ENCODE assay signal across 1 cellular context in genomic region chr3:138862924-138863775, GRCh38.
TF ChIP-seq lines count a peak whose summit lies in the region.

No MANE protein-coding gene starts in this region.

TF ChIP-seq in HepG2, 621 proteins besides CTCF, POLR2A, EP300 and RAD21 (continued from another document and continues in another):
- TF ChIP-seq, protein P1, sequence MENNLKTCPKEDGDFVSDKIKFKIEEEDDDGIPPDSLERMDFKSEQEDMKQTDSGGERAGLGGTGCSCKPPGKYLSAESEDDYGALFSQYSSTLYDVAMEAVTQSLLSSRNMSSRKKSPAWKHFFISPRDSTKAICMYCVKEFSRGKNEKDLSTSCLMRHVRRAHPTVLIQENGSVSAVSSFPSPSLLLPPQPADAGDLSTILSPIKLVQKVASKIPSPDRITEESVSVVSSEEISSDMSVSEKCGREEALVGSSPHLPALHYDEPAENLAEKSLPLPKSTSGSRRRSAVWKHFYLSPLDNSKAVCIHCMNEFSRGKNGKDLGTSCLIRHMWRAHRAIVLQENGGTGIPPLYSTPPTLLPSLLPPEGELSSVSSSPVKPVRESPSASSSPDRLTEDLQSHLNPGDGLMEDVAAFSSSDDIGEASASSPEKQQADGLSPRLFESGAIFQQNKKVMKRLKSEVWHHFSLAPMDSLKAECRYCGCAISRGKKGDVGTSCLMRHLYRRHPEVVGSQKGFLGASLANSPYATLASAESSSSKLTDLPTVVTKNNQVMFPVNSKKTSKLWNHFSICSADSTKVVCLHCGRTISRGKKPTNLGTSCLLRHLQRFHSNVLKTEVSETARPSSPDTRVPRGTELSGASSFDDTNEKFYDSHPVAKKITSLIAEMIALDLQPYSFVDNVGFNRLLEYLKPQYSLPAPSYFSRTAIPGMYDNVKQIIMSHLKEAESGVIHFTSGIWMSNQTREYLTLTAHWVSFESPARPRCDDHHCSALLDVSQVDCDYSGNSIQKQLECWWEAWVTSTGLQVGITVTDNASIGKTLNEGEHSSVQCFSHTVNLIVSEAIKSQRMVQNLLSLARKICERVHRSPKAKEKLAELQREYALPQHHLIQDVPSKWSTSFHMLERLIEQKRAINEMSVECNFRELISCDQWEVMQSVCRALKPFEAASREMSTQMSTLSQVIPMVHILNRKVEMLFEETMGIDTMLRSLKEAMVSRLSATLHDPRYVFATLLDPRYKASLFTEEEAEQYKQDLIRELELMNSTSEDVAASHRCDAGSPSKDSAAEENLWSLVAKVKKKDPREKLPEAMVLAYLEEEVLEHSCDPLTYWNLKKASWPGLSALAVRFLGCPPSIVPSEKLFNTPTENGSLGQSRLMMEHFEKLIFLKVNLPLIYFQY (CRISPR knock-in tag; IDR thresholded peaks at IDR 0.05; ENCODE audit: borderline replicate concordance) = peak; percentile 88; the same call in 1 of the 2 replicates
- TF ChIP-seq RFX5 (IDR thresholded peaks at IDR 0.05; ENCODE audit: low read depth, low read length) (0 out of 2 replicates have a peak, but pooled peaks have one; percentile 40), ZMYM4 (CRISPR knock-in tag; IDR thresholded peaks at IDR 0.05) (peak; percentile 82), ZNF557 (CRISPR knock-in tag; IDR thresholded peaks at IDR 0.05) (0 out of 2 replicates have a peak, but pooled peaks have one; percentile 61), REL (CRISPR knock-in tag; conservative IDR thresholded peaks at IDR 0.05) (no peak), ZNF891 (CRISPR knock-in tag; IDR thresholded peaks at IDR 0.05) (no peak), ARNT (IDR thresholded peaks at IDR 0.05) (no peak), TRIM22 (IDR thresholded peaks at IDR 0.05) (no peak), RBAK (CRISPR knock-in tag; IDR thresholded peaks at IDR 0.05) (no peak), NAIF1 (CRISPR knock-in tag; IDR thresholded peaks at IDR 0.05; ENCODE audit: borderline replicate concordance) (no peak), RXRA (CRISPR knock-in tag; IDR thresholded peaks at IDR 0.05) (peak; percentile 82), MBD4 (IDR thresholded peaks at IDR 0.05; ENCODE audit: borderline replicate concordance, low read length) (no peak), RELA (CRISPR knock-in tag; IDR thresholded peaks at IDR 0.05) (no peak), JUN (CRISPR knock-in tag; IDR thresholded peaks at IDR 0.05) (peak; percentile 90), YY1 (IDR thresholded peaks at IDR 0.05; ENCODE audit: insufficient read depth, insufficient replicate concordance, low read depth, low read length) (no peak), NR3C1 (CRISPR knock-in tag; IDR thresholded peaks at IDR 0.05) (no peak), RARG (CRISPR knock-in tag; IDR thresholded peaks at IDR 0.05; ENCODE audit: low read depth) (no peak), THRA (CRISPR knock-in tag; IDR thresholded peaks at IDR 0.05; ENCODE audit: borderline replicate concordance) (peak; percentile 42; the same call in 1 of the 2 replicates), SAFB2 (CRISPR knock-in tag; IDR thresholded peaks at IDR 0.05; ENCODE audit: borderline replicate concordance, low read depth) (0 out of 2 replicates have a peak, but pooled peaks have one; percentile 67), TCF7 (IDR thresholded peaks at IDR 0.05; ENCODE audit: low read depth) (peak; percentile 53), KMT2A (CRISPR knock-in tag; IDR thresholded peaks at IDR 0.05) (peak; percentile 73), PLRG1 (conservative IDR thresholded peaks at IDR 0.05) (no peak), ZNF615 (CRISPR knock-in tag; IDR thresholded peaks at IDR 0.05; ENCODE audit: borderline replicate concordance) (no peak), EHMT2 (IDR thresholded peaks at IDR 0.05; ENCODE audit: borderline replicate concordance, low read depth, low read length) (no peak; the same call in 1 of the 2 replicates), ZSCAN22 (CRISPR knock-in tag; IDR thresholded peaks at IDR 0.05) (no peak), ZNF230 (CRISPR knock-in tag; IDR thresholded peaks at IDR 0.05) (peak; percentile 63; the same call in 1 of the 2 replicates), SCMH1 (CRISPR knock-in tag; IDR thresholded peaks at IDR 0.05; ENCODE audit: borderline replicate concordance) (no peak), HNF4G (IDR thresholded peaks at IDR 0.05; ENCODE audit: borderline replicate concordance, low read depth, low read length) (peak; percentile 99), HNF4G (CRISPR knock-in tag; IDR thresholded peaks at IDR 0.05; ENCODE audit: borderline replicate concordance, low read depth) (peak; percentile 99), REXO4 (CRISPR knock-in tag; IDR thresholded peaks at IDR 0.05; ENCODE audit: borderline replicate concordance) (no peak), JARID2 (CRISPR knock-in tag; IDR thresholded peaks at IDR 0.05; ENCODE audit: insufficient replicate concordance) (no peak), ZSCAN20 (CRISPR knock-in tag; IDR thresholded peaks at IDR 0.05; ENCODE audit: borderline replicate concordance) (no peak), BORCS8-MEF2B (CRISPR knock-in tag; IDR thresholded peaks at IDR 0.05) (no peak; the same call in none of the 2 replicates), ZNF674 (CRISPR knock-in tag; IDR thresholded peaks at IDR 0.05; ENCODE audit: low read depth) (no peak), KLF12 (CRISPR knock-in tag; IDR thresholded peaks at IDR 0.05; ENCODE audit: borderline replicate concordance) (no peak; the same call in 1 of the 2 replicates)
- TF ChIP-seq, protein P2, sequence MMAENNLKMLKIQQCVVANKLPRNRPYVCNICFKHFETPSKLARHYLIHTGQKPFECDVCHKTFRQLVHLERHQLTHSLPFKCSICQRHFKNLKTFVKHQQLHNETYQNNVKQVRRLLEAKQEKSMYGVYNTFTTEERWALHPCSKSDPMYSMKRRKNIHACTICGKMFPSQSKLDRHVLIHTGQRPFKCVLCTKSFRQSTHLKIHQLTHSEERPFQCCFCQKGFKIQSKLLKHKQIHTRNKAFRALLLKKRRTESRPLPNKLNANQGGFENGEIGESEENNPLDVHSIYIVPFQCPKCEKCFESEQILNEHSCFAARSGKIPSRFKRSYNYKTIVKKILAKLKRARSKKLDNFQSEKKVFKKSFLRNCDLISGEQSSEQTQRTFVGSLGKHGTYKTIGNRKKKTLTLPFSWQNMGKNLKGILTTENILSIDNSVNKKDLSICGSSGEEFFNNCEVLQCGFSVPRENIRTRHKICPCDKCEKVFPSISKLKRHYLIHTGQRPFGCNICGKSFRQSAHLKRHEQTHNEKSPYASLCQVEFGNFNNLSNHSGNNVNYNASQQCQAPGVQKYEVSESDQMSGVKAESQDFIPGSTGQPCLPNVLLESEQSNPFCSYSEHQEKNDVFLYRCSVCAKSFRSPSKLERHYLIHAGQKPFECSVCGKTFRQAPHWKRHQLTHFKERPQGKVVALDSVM (CRISPR knock-in tag; IDR thresholded peaks at IDR 0.05) = no peak
- TF ChIP-seq, protein P3, sequence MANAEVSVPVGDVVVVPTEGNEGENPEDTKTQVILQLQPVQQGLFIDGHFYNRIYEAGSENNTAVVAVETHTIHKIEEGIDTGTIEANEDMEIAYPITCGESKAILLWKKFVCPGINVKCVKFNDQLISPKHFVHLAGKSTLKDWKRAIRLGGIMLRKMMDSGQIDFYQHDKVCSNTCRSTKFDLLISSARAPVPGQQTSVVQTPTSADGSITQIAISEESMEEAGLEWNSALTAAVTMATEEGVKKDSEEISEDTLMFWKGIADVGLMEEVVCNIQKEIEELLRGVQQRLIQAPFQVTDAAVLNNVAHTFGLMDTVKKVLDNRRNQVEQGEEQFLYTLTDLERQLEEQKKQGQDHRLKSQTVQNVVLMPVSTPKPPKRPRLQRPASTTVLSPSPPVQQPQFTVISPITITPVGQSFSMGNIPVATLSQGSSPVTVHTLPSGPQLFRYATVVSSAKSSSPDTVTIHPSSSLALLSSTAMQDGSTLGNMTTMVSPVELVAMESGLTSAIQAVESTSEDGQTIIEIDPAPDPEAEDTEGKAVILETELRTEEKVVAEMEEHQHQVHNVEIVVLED (CRISPR knock-in tag; IDR thresholded peaks at IDR 0.05; ENCODE audit: borderline replicate concordance) = no peak; the same call in 1 of the 2 replicates
- TF ChIP-seq, protein P4, sequence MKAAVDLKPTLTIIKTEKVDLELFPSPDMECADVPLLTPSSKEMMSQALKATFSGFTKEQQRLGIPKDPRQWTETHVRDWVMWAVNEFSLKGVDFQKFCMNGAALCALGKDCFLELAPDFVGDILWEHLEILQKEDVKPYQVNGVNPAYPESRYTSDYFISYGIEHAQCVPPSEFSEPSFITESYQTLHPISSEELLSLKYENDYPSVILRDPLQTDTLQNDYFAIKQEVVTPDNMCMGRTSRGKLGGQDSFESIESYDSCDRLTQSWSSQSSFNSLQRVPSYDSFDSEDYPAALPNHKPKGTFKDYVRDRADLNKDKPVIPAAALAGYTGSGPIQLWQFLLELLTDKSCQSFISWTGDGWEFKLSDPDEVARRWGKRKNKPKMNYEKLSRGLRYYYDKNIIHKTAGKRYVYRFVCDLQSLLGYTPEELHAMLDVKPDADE (CRISPR knock-in tag; IDR thresholded peaks at IDR 0.05) = no peak
- TF ChIP-seq, protein P5, sequence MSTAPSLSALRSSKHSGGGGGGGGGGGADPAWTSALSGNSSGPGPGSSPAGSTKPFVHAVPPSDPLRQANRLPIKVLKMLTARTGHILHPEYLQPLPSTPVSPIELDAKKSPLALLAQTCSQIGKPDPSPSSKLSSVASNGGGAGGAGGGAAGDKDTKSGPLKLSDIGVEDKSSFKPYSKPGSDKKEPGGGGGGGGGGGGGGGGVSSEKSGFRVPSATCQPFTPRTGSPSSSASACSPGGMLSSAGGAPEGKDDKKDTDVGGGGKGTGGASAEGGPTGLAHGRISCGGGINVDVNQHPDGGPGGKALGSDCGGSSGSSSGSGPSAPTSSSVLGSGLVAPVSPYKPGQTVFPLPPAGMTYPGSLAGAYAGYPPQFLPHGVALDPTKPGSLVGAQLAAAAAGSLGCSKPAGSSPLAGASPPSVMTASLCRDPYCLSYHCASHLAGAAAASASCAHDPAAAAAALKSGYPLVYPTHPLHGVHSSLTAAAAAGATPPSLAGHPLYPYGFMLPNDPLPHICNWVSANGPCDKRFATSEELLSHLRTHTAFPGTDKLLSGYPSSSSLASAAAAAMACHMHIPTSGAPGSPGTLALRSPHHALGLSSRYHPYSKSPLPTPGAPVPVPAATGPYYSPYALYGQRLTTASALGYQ (CRISPR knock-in tag; IDR thresholded peaks at IDR 0.05) = no peak
- TF ChIP-seq, protein P6, sequence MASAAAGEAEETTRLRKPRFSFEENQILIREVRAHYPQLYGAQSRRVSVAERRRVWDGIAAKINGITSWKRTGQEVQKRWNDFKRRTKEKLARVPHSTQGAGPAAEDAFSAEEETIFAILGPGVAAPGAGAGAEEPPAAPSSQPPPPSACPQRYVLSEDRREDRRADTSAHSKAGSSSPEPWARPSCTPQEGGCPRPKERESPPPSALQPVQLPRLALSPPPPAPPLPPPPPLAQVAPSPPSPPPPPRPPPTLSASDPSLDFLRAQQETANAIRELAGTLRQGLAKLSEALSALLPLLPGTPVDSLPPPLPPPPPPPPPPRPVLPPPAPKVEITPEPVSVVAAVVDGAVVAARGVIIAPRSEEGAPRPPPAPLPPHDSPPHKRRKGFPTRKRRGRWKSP (CRISPR knock-in tag; IDR thresholded peaks at IDR 0.05) = peak; percentile 85
- TF ChIP-seq, protein P7, sequence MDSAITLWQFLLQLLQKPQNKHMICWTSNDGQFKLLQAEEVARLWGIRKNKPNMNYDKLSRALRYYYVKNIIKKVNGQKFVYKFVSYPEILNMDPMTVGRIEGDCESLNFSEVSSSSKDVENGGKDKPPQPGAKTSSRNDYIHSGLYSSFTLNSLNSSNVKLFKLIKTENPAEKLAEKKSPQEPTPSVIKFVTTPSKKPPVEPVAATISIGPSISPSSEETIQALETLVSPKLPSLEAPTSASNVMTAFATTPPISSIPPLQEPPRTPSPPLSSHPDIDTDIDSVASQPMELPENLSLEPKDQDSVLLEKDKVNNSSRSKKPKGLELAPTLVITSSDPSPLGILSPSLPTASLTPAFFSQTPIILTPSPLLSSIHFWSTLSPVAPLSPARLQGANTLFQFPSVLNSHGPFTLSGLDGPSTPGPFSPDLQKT (CRISPR knock-in tag; IDR thresholded peaks at IDR 0.05; ENCODE audit: borderline replicate concordance) = no peak
